12 cellular contexts compared by ENCODE assay signal in the genomic region with DNA sequence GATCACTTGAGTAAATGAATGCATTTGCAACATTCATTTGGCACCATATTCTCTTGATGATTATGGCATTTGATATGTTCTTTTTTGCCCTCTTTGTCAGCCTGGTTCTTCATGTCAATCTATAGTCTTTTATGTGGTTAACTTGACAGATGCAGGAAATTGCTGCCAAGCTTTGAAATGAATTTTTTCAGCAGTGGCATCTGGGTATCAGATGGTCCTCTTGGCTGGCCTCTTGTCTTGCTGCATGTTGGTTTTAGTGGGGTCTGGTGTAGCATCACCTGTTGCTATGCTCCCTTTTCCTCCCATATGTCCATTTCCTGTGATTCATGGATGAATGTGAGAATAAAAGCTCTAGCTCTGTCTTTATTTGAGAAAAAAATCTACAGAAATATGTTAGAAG.
DNase-seq lines count a peak whose midpoint lies in the region; ATAC-seq and TF ChIP-seq lines count a peak whose summit lies in the region.
"Had no signal": no experiment of that assay in that cellular context is flagged by ENCODE, and none has a peak within 500 bp of the region (broad histone marks: within the 10 kb centered on the region; RNA-seq: fewer than 3 reads in every experiment).

No MANE protein-coding gene starts in this region.

- H3K36me3 Mint-ChIP-seq in activated T-cell treated with anti-CD3 and anti-CD28 coated beads, Interleukin-2, amount 50 U/mL, for 24 hours (ENCODE audit: low read depth), result no peaks in the 10 kb centered on the region
- H3K36me3 Mint-ChIP-seq in activated naive CD4-positive, alpha-beta T cell treated with anti-CD3 and anti-CD28 coated beads, Interleukin-2, amount 50 U/mL, for 72 hours, result peaks cover 6 to 16% of the 10 kb centered on the region in 2 donors
- no peaks in the 10 kb centered on the region for H3K36me3 Mint-ChIP-seq in endothelial cell (ENCODE audit: low read depth, unreplicated experiment)

- H3K27ac Mint-ChIP-seq in activated T-cell treated with anti-CD3 and anti-CD28 coated beads, Interleukin-2, amount 50 U/mL, for 24 hours, result peak overlapping the region; percentile 90
- peak overlapping the region; percentile 20 to 91 for H3K27ac Mint-ChIP-seq in activated naive CD4-positive, alpha-beta T cell treated with anti-CD3 and anti-CD28 coated beads, Interleukin-2, amount 50 U/mL, for 72 hours
- no peak overlapping the region for H3K27ac Mint-ChIP-seq in endothelial cell (ENCODE audit: unreplicated experiment)

- peak; percentile 20 to 32 for ATAC-seq in activated naive CD4-positive, alpha-beta T cell treated with anti-CD3 and anti-CD28 coated beads, Interleukin-2, amount 50 U/mL, for 72 hours

- no peak for DNase-seq in activated T-cell treated with anti-CD3 and anti-CD28 coated beads, Interleukin-2, amount 50 U/mL, for 24 hours
- DNase-seq in activated T-cell treated with anti-CD3 and anti-CD28 coated beads for 4 hours (no peak), NCI-H1694 treated with DMSO at 0.1 percent for 48 hours (lab: John Stamatoyannopoulos, UW) (peak; percentile 99), skeletal muscle cell (ENCODE audit: low read depth) (peak; percentile 18), GF-D8 (lab: John Stamatoyannopoulos, UW) (no peak), C1 segment of cervical spinal cord (lab: John Stamatoyannopoulos, UW) (no peak), endothelial cell (ENCODE audit: low spot score) (no peak)
- DNase-seq in activated naive CD4-positive, alpha-beta T cell treated with anti-CD3 and anti-CD28 coated beads, Interleukin-2, amount 50 U/mL, for 72 hours (ENCODE audit: low spot score in 2 of 2), result no peak
- DNase-seq: activated effector memory CD4-positive, alpha-beta T cell treated with Interleukin-2 at 50 U/mL for 16 hours; AML-193; NCI-H345; stimulated activated CD4-positive, alpha-beta T cell treated with anti-CD3 and anti-CD28 coated beads, Interleukin-1b, Interleukin-23, amount 100 ng/mL, for 48 hours had no signal

- no peak for TF ChIP-seq CTCF in endothelial cell (IDR thresholded peaks at IDR 0.05; ENCODE audit: unreplicated experiment)

- no peaks in the 10 kb centered on the region for H3K9me3 Mint-ChIP-seq in activated T-cell treated with anti-CD3 and anti-CD28 coated beads, Interleukin-2, amount 50 U/mL, for 24 hours
- no peaks in the 10 kb centered on the region for H3K9me3 Mint-ChIP-seq in activated naive CD4-positive, alpha-beta T cell treated with anti-CD3 and anti-CD28 coated beads, Interleukin-2, amount 50 U/mL, for 72 hours
- H3K9me3 Mint-ChIP-seq in endothelial cell (ENCODE audit: unreplicated experiment), result no peaks in the 10 kb centered on the region

- H3K27me3 Mint-ChIP-seq in activated T-cell treated with anti-CD3 and anti-CD28 coated beads, Interleukin-2, amount 50 U/mL, for 24 hours, result no peaks in the 10 kb centered on the region
- H3K27me3 Mint-ChIP-seq in endothelial cell (ENCODE audit: unreplicated experiment), result no peaks in the 10 kb centered on the region

- H3K4me3 ChIP-seq in skeletal muscle cell (ENCODE audit: low read depth, low read length), result no peak overlapping the region

- peak overlapping the region; percentile 3 for H3K4me3 Mint-ChIP-seq in activated T-cell treated with anti-CD3 and anti-CD28 coated beads, Interleukin-2, amount 50 U/mL, for 24 hours
- no peak overlapping the region for H3K4me3 Mint-ChIP-seq in endothelial cell (ENCODE audit: unreplicated experiment)

- H3K4me1 Mint-ChIP-seq in activated T-cell treated with anti-CD3 and anti-CD28 coated beads, Interleukin-2, amount 50 U/mL, for 24 hours (ENCODE audit: low read depth), result peaks cover 63% of the 10 kb centered on the region
- no peaks in the 10 kb centered on the region for H3K4me1 Mint-ChIP-seq in endothelial cell (ENCODE audit: unreplicated experiment)

Comparison
In these comparisons a context has a peak if more than half of its experiments do, and no peak if none do; other contexts are left out.
1. DNase-seq: peak in NCI-H1694 treated with DMSO at 0.1 percent for 48 hours (single experiment) and skeletal muscle cell (single experiment); none in activated T-cell treated with anti-CD3 and anti-CD28 coated beads, Interleukin-2, amount 50 U/mL, for 24 hours (single experiment), activated T-cell treated with anti-CD3 and anti-CD28 coated beads for 4 hours (single experiment), activated naive CD4-positive, alpha-beta T cell treated with anti-CD3 and anti-CD28 coated beads, Interleukin-2, amount 50 U/mL, for 72 hours (0 of 2), GF-D8 (single experiment), C1 segment of cervical spinal cord (0 of 14) and endothelial cell (single experiment).